Comparison of ENCODE assay signal across 8 cellular contexts in genomic region chr17:39626671-39627169, GRCh38. TPM values are rescaled to one million over a fixed set of nuclear protein-coding genes. Genes with fewer than 3 reads are reported as not detected.
DNase-seq lines count a peak whose midpoint lies in the region; ATAC-seq and TF ChIP-seq lines count a peak whose summit lies in the region.

Gene PPP1R1B, plus strand, starts transcription at chr17:39626952. Its CDS starts 441 bp downstream, at chr17:39627393.

- peaks cover 27% of the 10 kb centered on the region for H3K4me1 ChIP-seq in mesenchymal stem cell (ENCODE audit: control insufficient read depth, insufficient read depth, low read depth, low read length)
- peaks cover 68% of the 10 kb centered on the region for H3K4me1 ChIP-seq in suprapubic skin

- H2AK5ac ChIP-seq in mesenchymal stem cell (ENCODE audit: low read length, severe bottlenecking) = peak within 1 kb of the TSS; percentile 4

- H3K23ac ChIP-seq in mesenchymal stem cell (ENCODE audit: low read length in 2 of 2) = peak within 1 kb of the TSS in 1 of 2 experiments; percentile 51

- H2BK5ac ChIP-seq in mesenchymal stem cell (ENCODE audit: low read depth, low read length, poor library complexity, severe bottlenecking) = no peak within 1 kb of the TSS

- peak within 1 kb of the TSS; percentile 93 for H3K4me2 ChIP-seq in mesenchymal stem cell (ENCODE audit: low read length, poor library complexity, severe bottlenecking)

- H3K27me3 ChIP-seq in mesenchymal stem cell (ENCODE audit: control insufficient read depth in 1 of 2, insufficient read depth in 1 of 2, low read length in 2 of 2) (peaks cover 72 to 76% of the 10 kb centered on the region in 2 experiments), suprapubic skin (peaks cover 63% of the 10 kb centered on the region)

- H2AFZ ChIP-seq in mesenchymal stem cell (ENCODE audit: low read depth, low read length) = no peak within 1 kb of the TSS

- H2BK15ac ChIP-seq in mesenchymal stem cell (ENCODE audit: low read depth, poor library complexity, severe bottlenecking) = no peak within 1 kb of the TSS

- TF ChIP-seq EP300 in suprapubic skin (IDR thresholded peaks at IDR 0.05) = no peak

- H4K91ac ChIP-seq in mesenchymal stem cell (ENCODE audit: low read length) = no peak within 1 kb of the TSS

- H4K8ac ChIP-seq in mesenchymal stem cell (ENCODE audit: low read length) = no peak within 1 kb of the TSS

- H3K4me3 ChIP-seq in cardiac fibroblast (replicated peaks in 1 of 2; ENCODE audit: low read depth in 2 of 2, low read length in 2 of 2) (peak within 1 kb of the TSS; percentile 10 to 44), mesenchymal stem cell (ENCODE audit: insufficient read depth in 1 of 2, low read depth in 1 of 2, low read length in 2 of 2) (peak within 1 kb of the TSS; percentile 49 to 62), suprapubic skin (peak within 1 kb of the TSS; percentile 44)

- TF ChIP-seq CTCF in cardiac fibroblast (IDR thresholded peaks at IDR 0.05; ENCODE audit: low read depth, low read length) (no peak), suprapubic skin (IDR thresholded peaks at IDR 0.05) (no peak)

- H3K36me3 ChIP-seq in mesenchymal stem cell (ENCODE audit: control insufficient read depth in 1 of 2, insufficient read depth in 2 of 2, low read depth in 1 of 2, low read length in 2 of 2) (no peaks in the 10 kb centered on the region), suprapubic skin (no peaks in the 10 kb centered on the region)

- H3K79me1 ChIP-seq in mesenchymal stem cell (replicated peaks; ENCODE audit: low read length, poor library complexity, severe bottlenecking) = no peaks in the 10 kb centered on the region

- no peak within 1 kb of the TSS for H3K18ac ChIP-seq in mesenchymal stem cell (ENCODE audit: low read depth in 1 of 2, low read length in 2 of 2)

- no peak for TF ChIP-seq POLR2A in suprapubic skin (IDR thresholded peaks at IDR 0.05)

- DNase-seq in activated CD8-positive, alpha-beta memory T cell treated with anti-CD3 and anti-CD28 coated beads for 24 hours = peak; percentile 61
- no peak for DNase-seq in activated CD8-positive, alpha-beta memory T cell treated with anti-CD3 and anti-CD28 coated beads, Interleukin-2, amount 50 U/mL, for 4 hours
- no peak for DNase-seq in cardiac fibroblast (ENCODE audit: low read depth in 2 of 2)
- DNase-seq in mesenchymal stem cell = no peak
- no peak for DNase-seq in suprapubic skin (ENCODE audit: low spot score in 2 of 2)
- DNase-seq in NCI-H510A treated with DMSO at 0.1 percent for 48 hours (lab: John Stamatoyannopoulos, UW) = no peak
- DNase-seq in stimulated activated CD4-positive, alpha-beta T cell treated with anti-CD3 and anti-CD28 coated beads, Interleukin-1b, Interleukin-23, amount 100 ng/mL, for 48 hours = no peak

- H3K27ac ChIP-seq in mesenchymal stem cell (ENCODE audit: low read length, poor library complexity, severe bottlenecking) (no peak within 1 kb of the TSS), suprapubic skin (peak within 1 kb of the TSS; percentile 79)

- no peak for ATAC-seq in GM21526 (IDR thresholded peaks at IDR 0.05; ENCODE audit: low FRiP score, unreplicated experiment)

- no peaks in the 10 kb centered on the region for H3K9me3 ChIP-seq in mesenchymal stem cell (ENCODE audit: control insufficient read depth, low read length)
- H3K9me3 ChIP-seq in suprapubic skin = no peaks in the 10 kb centered on the region

- H3K14ac ChIP-seq in mesenchymal stem cell (ENCODE audit: low read length in 2 of 2) = no peak within 1 kb of the TSS

- no peak within 1 kb of the TSS for H3K4ac ChIP-seq in mesenchymal stem cell (ENCODE audit: low read depth in 1 of 2, low read length in 2 of 2)

- H3K9ac ChIP-seq in mesenchymal stem cell (ENCODE audit: low read length) = peak within 1 kb of the TSS; percentile 20

- WGBS in mesenchymal stem cell = 2% methylated on average over 17 of the region's 25 CpGs
- under 1% methylated on average over 25 of the region's 25 CpGs for WGBS in suprapubic skin

- no peak within 1 kb of the TSS for H2BK120ac ChIP-seq in mesenchymal stem cell (ENCODE audit: low read depth, low read length)

- no peak within 1 kb of the TSS for H2BK12ac ChIP-seq in mesenchymal stem cell (ENCODE audit: low read length in 2 of 2)

RNA-seq across cellular contexts. Expression of gene PPP1R1B, which starts in this region (rescaled TPM):
- not detected for polyA plus RNA-seq in mesenchymal stem cell (2013, experiment 1 of 2)
- not detected for polyA plus RNA-seq in mesenchymal stem cell (2013, experiment 2 of 2)
- 100 to 1,000 TPM in 1 of 4 donors, 10 to 100 TPM in 3; 43.7 to 112 (median 70.4) TPM for total RNA-seq in suprapubic skin
